10 cellular contexts compared by ENCODE assay signal in the genomic region with DNA sequence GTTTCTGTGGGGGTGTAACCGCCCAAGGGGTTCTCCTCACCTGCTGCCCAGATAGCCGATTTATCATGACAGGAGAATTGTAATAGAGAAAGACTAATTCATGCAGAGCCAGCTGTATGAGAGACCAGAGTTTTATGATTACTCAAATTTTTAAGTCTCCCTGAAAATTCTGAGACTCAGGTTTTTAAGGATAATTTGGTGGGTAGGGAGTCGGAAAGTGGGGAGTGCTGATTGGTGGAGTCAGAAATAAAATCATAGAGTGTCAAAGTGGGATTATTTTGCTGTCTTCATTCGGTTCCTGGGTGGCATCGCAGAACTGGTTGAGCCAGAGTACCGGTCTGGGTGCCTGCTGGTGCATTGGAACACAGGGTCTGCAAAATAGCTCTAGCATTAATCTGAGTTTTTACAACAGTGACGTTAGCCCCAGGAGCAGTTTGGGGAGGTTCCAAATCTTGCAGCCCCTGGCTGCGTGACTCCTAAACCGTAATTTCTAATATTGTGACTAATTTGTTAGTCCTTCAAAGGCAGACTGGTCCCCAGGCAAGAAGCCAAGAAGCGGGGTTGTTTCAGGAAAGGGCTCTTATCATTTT. TPM values are rescaled to one million over a fixed set of nuclear protein-coding genes. Genes with fewer than 3 reads are reported as not detected.
DNase-seq lines count a peak whose midpoint lies in the region; ATAC-seq, FAIRE-seq and TF ChIP-seq lines count a peak whose summit lies in the region.
"Had no signal": no experiment of that assay in that cellular context is flagged by ENCODE, and none has a peak within 500 bp of the region (broad histone marks: within the 10 kb centered on the region; RNA-seq: fewer than 3 reads in every experiment).

No MANE protein-coding gene starts in this region.

- FAIRE-seq in kidney (lab: Jason Lieb, UNC): no peak

- H3K4me1 ChIP-seq in adipocyte (ENCODE audit: control insufficient read depth, insufficient read depth, low read length) (peaks cover 22% of the 10 kb centered on the region), kidney (ENCODE audit: control insufficient read depth in 1 of 2, insufficient read depth in 1 of 2, low read depth in 1 of 2, low read length in 2 of 2) (peaks cover 0 to 4% of the 10 kb centered on the region in 2 donors), aorta (ENCODE audit: control insufficient read depth in 1 of 2, insufficient read depth in 2 of 2, low read length in 2 of 2) (peaks cover 2 to 6% of the 10 kb centered on the region in 2 donors), vagina (peaks cover 24% of the 10 kb centered on the region)

- no peak overlapping the region for H3K27ac ChIP-seq in kidney (ENCODE audit: low read depth in 2 of 2, low read length in 2 of 2)
- H3K27ac ChIP-seq in aorta (ENCODE audit: low read depth in 1 of 2, low read length in 2 of 2): no peak overlapping the region
- H3K27ac ChIP-seq in vagina: no peak overlapping the region
- H3K27ac ChIP-seq: esophagus muscularis mucosa had no signal

- H3K4me3 ChIP-seq in adipocyte (ENCODE audit: low read length) (no peak overlapping the region), kidney (ENCODE audit: low read length in 2 of 2) (no peak overlapping the region), aorta (ENCODE audit: low read length in 2 of 2) (no peak overlapping the region), vagina (no peak overlapping the region)
- H3K4me3 ChIP-seq: esophagus muscularis mucosa had no signal

- peak; percentile 0 for DNase-seq in stimulated activated CD4-positive, alpha-beta T cell treated with anti-CD3 and anti-CD28 coated beads, Interleukin-15, amount 100 ng/mL, for 24 hours
- DNase-seq in stimulated activated CD4-positive, alpha-beta T cell treated with anti-CD3 and anti-CD28 coated beads, Interleukin-4, amount 100 ng/mL, for 24 hours: no peak
- DNase-seq in adipocyte (ENCODE audit: low read depth) (peak; percentile 49), kidney (peak; percentile 61), aorta (peak; percentile 77 to 88), vagina (ENCODE audit: extremely low spot score in 2 of 2) (no peak), NCI-H2081 treated with DMSO at 0.1 percent for 48 hours (lab: John Stamatoyannopoulos, UW) (no peak), amygdala (lab: John Stamatoyannopoulos, UW) (no peak)

- 14 to 19% methylated on average over 10 of the region's 10 CpGs for WGBS in aorta, 2 donors

- H3K36me3 ChIP-seq in adipocyte (ENCODE audit: control insufficient read depth, insufficient read depth, low read length, severe bottlenecking): no peaks in the 10 kb centered on the region
- H3K36me3 ChIP-seq in kidney (ENCODE audit: control insufficient read depth in 1 of 2, insufficient read depth in 2 of 2, low read length in 2 of 2): no peaks in the 10 kb centered on the region
- no peaks in the 10 kb centered on the region for H3K36me3 ChIP-seq in aorta (ENCODE audit: control insufficient read depth in 1 of 2, insufficient read depth in 2 of 2, low read length in 1 of 2)
- H3K36me3 ChIP-seq in vagina: no peaks in the 10 kb centered on the region
- H3K36me3 ChIP-seq: esophagus muscularis mucosa had no signal

- intact Hi-C loops in kidney (cut with DNase I) (no loop called here), aorta (cut with DNase I) (no loop called here), vagina (cut with DNase I) (no loop called here)

- H3K9me3 ChIP-seq in adipocyte (ENCODE audit: control insufficient read depth, low read length) (no peaks in the 10 kb centered on the region), kidney (ENCODE audit: control insufficient read depth in 1 of 2, low read length in 2 of 2) (no peaks in the 10 kb centered on the region), aorta (ENCODE audit: control insufficient read depth, low read length) (no peaks in the 10 kb centered on the region), vagina (no peaks in the 10 kb centered on the region)
- H3K9me3 ChIP-seq: esophagus muscularis mucosa had no signal

- peak overlapping the region; percentile 3 for H3K9ac ChIP-seq in adipocyte (ENCODE audit: low read length)
- H3K9ac ChIP-seq in kidney (ENCODE audit: low read length in 2 of 2): no peak overlapping the region

- no peak for TF ChIP-seq CTCF in kidney (IDR thresholded peaks at IDR 0.05; ENCODE audit: borderline replicate concordance, extremely low read depth, insufficient read depth)
- TF ChIP-seq CTCF in vagina (IDR thresholded peaks at IDR 0.05): no peak

- H3K27me3 ChIP-seq in adipocyte (replicated peaks; ENCODE audit: control insufficient read depth, insufficient read depth, low read length) (peaks cover 8% of the 10 kb centered on the region), aorta (ENCODE audit: control insufficient read depth in 1 of 2, insufficient read depth in 2 of 2, low read length in 1 of 2) (no peaks in the 10 kb centered on the region), vagina (no peaks in the 10 kb centered on the region)
- H3K27me3 ChIP-seq: esophagus muscularis mucosa had no signal

- TF ChIP-seq POLR2A in vagina (IDR thresholded peaks at IDR 0.05): no peak

- ATAC-seq in aorta (ENCODE audit: low FRiP score): no peak

RNA-seq across cellular contexts. Expression of gene GPRIN2, which starts 32.5 kb away (rescaled TPM):
- 12.6 TPM for total RNA-seq in kidney
- polyA plus RNA-seq in kidney (ENCODE audit: insufficient read depth, low read depth, low replicate concordance): 8.5 TPM
- total RNA-seq in aorta: 1 to 10 TPM in 1 of 2 donors, under 1 TPM in 1; 0.36 to 1.2 TPM
- polyA plus RNA-seq in aorta: 1 to 10 TPM in 1 of 2 donors, under 1 TPM in 1; 0.54 to 4.0 TPM
- total RNA-seq in vagina: 5.6 TPM

RNA-seq across cellular contexts. Expression of gene SYT15, which starts 55.0 kb away (rescaled TPM):
- 12.7 TPM for total RNA-seq in kidney
- 2.1 TPM for polyA plus RNA-seq in kidney (ENCODE audit: insufficient read depth, low read depth, low replicate concordance)
- 10 to 100 TPM in 1 of 2 donors, 1 to 10 TPM in 1; 8.8 to 24.8 TPM for total RNA-seq in aorta
- under 1 TPM; 0.13 to 0.79 TPM for polyA plus RNA-seq in aorta
- 5.4 TPM for total RNA-seq in vagina
- polyA plus RNA-seq: neural cell had no signal

RNA-seq across cellular contexts. Expression of gene NPY4R, which starts 58.2 kb away (rescaled TPM):
- total RNA-seq in kidney (not detected), aorta (not detected), vagina (0.49 TPM)
- polyA plus RNA-seq in kidney (ENCODE audit: insufficient read depth, low read depth, low replicate concordance) (not detected), aorta (not detected)
- total RNA-seq: esophagus muscularis mucosa had no signal
- polyA plus RNA-seq: neural cell had no signal

Comparison
In these comparisons a context has a peak if more than half of its experiments do, and no peak if none do; other contexts are left out.
1. DNase-seq: peak in stimulated activated CD4-positive, alpha-beta T cell treated with anti-CD3 and anti-CD28 coated beads, Interleukin-15, amount 100 ng/mL, for 24 hours (single experiment), adipocyte (single experiment), kidney (single experiment) and aorta (2 of 2); none in stimulated activated CD4-positive, alpha-beta T cell treated with anti-CD3 and anti-CD28 coated beads, Interleukin-4, amount 100 ng/mL, for 24 hours (single experiment), vagina (0 of 2), NCI-H2081 treated with DMSO at 0.1 percent for 48 hours (single experiment) and amygdala (0 of 56).